8 cellular contexts compared by ENCODE assay signal in the genomic region with DNA sequence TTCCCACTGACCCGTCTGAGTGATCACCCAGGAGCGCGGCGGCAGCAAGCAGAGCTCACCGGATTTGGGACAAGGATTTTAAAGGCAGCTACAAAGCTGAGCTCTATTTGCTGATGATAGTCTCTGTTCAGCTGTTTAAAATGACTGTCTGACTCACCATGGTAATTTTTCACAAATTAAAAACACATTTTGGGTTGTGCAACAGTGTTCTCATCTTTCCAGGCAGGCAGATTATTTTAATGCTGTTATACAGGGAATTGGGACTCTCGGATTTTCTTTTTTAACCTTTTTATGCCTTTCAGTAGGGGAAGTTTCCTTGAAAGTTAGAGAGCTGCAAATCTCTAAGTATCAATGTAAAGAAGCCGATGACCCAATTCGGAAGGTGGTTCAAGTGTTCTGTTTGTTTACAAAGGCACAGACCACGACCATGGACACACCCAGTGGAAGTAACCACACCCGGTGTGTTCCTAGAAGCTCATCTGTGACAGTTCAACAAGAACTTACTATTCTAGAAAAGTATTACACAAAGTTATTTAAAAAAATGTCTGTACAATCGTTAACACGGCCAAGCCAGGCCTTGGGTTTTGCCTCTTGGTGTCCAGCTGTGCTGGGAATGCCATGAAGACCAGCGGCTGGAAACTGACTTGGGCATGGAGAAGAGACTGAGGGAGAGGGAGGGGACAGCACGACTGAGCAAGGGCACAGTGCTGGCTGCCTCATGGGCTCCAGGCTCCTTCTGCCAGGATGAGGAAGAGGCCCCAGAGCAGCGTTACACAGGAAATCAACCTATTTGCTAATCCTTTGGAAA. TPM values are rescaled to one million over a fixed set of nuclear protein-coding genes. Genes with fewer than 3 reads are reported as not detected.
A peak's percentile ranks its signal among the peaks of the same experiment; 100 is the strongest.
DNase-seq lines count a peak whose midpoint lies in the region; ATAC-seq, FAIRE-seq and TF ChIP-seq lines count a peak whose summit lies in the region.
"Not testable (repeated sequence)": the region's sequence is repeated elsewhere in the genome, so short reads cannot be mapped to it uniquely, and the experiment has no call there.

No MANE protein-coding gene starts in this region.

- H3K36me3 Mint-ChIP-seq in CD14-positive monocyte = peaks cover 16 to 38% of the 10 kb centered on the region in 2 donors
- H3K36me3 Mint-ChIP-seq in naive B cell = not testable (repeated sequence)

- not testable (repeated sequence) for H3K9me1 ChIP-seq in K562 (ENCODE audit: control insufficient read depth, insufficient read depth, low read length)

- H3K4me3 Mint-ChIP-seq in CD14-positive monocyte = not testable (repeated sequence)
- peak overlapping the region in 5 of 8 donors; percentile 5 to 84 (median 51) for H3K4me3 Mint-ChIP-seq in naive B cell

- 0 out of 3 replicates have a peak, but pooled peaks have one; percentile 12 for ATAC-seq in K562
- not testable (repeated sequence) for ATAC-seq in naive B cell (ENCODE audit: low read depth in 2 of 2)

- 30% methylated on average over 8 of the region's 15 CpGs for WGBS in K562 (ENCODE audit: insufficient coverage, low coverage, missing lambda C conversion rate)
- WGBS in transverse colon (ENCODE audit: low coverage in 1 of 2), 2 donors = 41 to 42% methylated on average over 8 to 10 of the region's 15 CpGs

- TF ChIP-seq EP300 in K562 (IDR thresholded peaks at IDR 0.05; ENCODE audit: low read length); transverse colon (IDR thresholded peaks at IDR 0.05; ENCODE audit: low read depth): not testable (repeated sequence)

- intact Hi-C loops in CD14-positive monocyte (cut with micrococcal nuclease); K562 (cut with micrococcal nuclease); transverse colon (cut with DNase I; ENCODE audit: low total_unique reads): not testable (repeated sequence)

- not testable (repeated sequence) for H4K20me1 ChIP-seq in K562 (replicated peaks; ENCODE audit: control insufficient read depth, insufficient read depth, low read length)

- H3K4me1 Mint-ChIP-seq in CD14-positive monocyte = not testable (repeated sequence)
- H3K4me1 Mint-ChIP-seq in naive B cell = peaks cover 0 to 20% (median 0%) of the 10 kb centered on the region in 3 donors

- not testable (repeated sequence) for H3K9me3 Mint-ChIP-seq in CD14-positive monocyte, naive B cell

- not testable (repeated sequence) for TF ChIP-seq POLR2A in K562 (conservative IDR thresholded peaks at IDR 0.05); transverse colon (IDR thresholded peaks at IDR 0.05)

- TF ChIP-seq CTCF in CD14-positive monocyte (IDR thresholded peaks at IDR 0.05); K562 (IDR thresholded peaks at IDR 0.05 in 2 of 3, conservative IDR thresholded peaks at IDR 0.05 in 1 of 3; ENCODE audit: insufficient read depth in 2 of 3, low read depth in 1 of 3, low read length in 3 of 3); transverse colon (IDR thresholded peaks at IDR 0.05): not testable (repeated sequence)

- H3K27me3 ChIP-seq in K562 (ENCODE audit: control insufficient read depth in 2 of 2, insufficient read depth in 2 of 2, low read length in 2 of 2); transverse colon: not testable (repeated sequence)

- not testable (repeated sequence) for DNase-seq in CD14-positive monocyte (ENCODE audit: low spot score); naive B cell
- DNase-seq in HS-5 (ENCODE audit: low read depth) (peak; percentile 71), SK-N-MC (ENCODE audit: low read depth, low spot score) (peak; percentile 65), K562 (ENCODE audit: extremely low read depth in 1 of 4, low spot score in 3 of 4) (peak in 2 of 4 experiments; percentile 19 to 50), fibroblast of peridontal ligament (ENCODE audit: extremely low read depth) (peak; percentile 86), transverse colon (peak; percentile 27)
- peak; percentile 51 for DNase-seq in activated CD8-positive, alpha-beta memory T cell treated with anti-CD3 and anti-CD28 coated beads for 24 hours

- BruUV-seq in K562 (replicated peaks; lab: Mats Ljungman, UMichigan) = not testable (repeated sequence)

- in situ Hi-C loops in K562 (cut with MboI); transverse colon (cut with MboI; ENCODE audit: low pct_ligation_motif_present in 1 of 4, low pct_unique_long_range_greater_than_20kb in 1 of 4, low sequenced_read_pairs in 3 of 4): not testable (repeated sequence)

- not testable (repeated sequence) for TF ChIP-seq RAD21 in K562 (CRISPR knock-in tag; conservative IDR thresholded peaks at IDR 0.05 in 1 of 2, IDR thresholded peaks at IDR 0.05 in 1 of 2)

- not testable (repeated sequence) for H2AFZ ChIP-seq in K562 (ENCODE audit: low read depth, low read length)

- not testable (repeated sequence) for H3K9me3 ChIP-seq in SK-N-MC (ENCODE audit: low read depth, low read length); K562 (replicated peaks; ENCODE audit: control insufficient read depth, insufficient read depth, low read depth, low read length); transverse colon

- H3K4me2 ChIP-seq in K562 (ENCODE audit: insufficient read depth, low read length) = peak overlapping the region; percentile 27; the same call in 1 of the 2 replicates

- H3K27ac ChIP-seq in SK-N-MC (peak overlapping the region; percentile 85), transverse colon (peak overlapping the region; percentile 17 to 76 (median 56))
- H3K27ac ChIP-seq in K562 (ENCODE audit: extremely low read depth, low read depth, low read length) = not testable (repeated sequence)

- H3K9ac ChIP-seq in SK-N-MC (ENCODE audit: insufficient read length) = peak overlapping the region; percentile 7
- not testable (repeated sequence) for H3K9ac ChIP-seq in K562 (ENCODE audit: insufficient read depth in 1 of 2, low read depth in 2 of 2, low read length in 2 of 2)

- H3K36me3 ChIP-seq in SK-N-MC (ENCODE audit: insufficient read depth, low read length) (peaks cover 10% of the 10 kb centered on the region; the same call in 1 of the 2 replicates), K562 (ENCODE audit: control insufficient read depth, insufficient read depth, low read length) (peaks cover 16% of the 10 kb centered on the region; the same call in 1 of the 3 replicates), transverse colon (peaks cover 0 to 20% (median 8%) of the 10 kb centered on the region in 4 donors)

- H3K27ac Mint-ChIP-seq in CD14-positive monocyte (peak overlapping the region; percentile 53 to 80 (median 69)), naive B cell (peak overlapping the region in 5 of 6 donors; percentile 80 to 96 (median 81))

- H3K27me3 Mint-ChIP-seq in CD14-positive monocyte (ENCODE audit: low read depth in 3 of 3); naive B cell: not testable (repeated sequence)

- peak overlapping the region; percentile 39 for H3K4me3 ChIP-seq in SK-N-MC
- not testable (repeated sequence) for H3K4me3 ChIP-seq in K562, transverse colon

- peak; percentile 6 for FAIRE-seq in K562 (lab: Jason Lieb, UNC)

- H3K79me2 ChIP-seq in K562 (ENCODE audit: control insufficient read depth, insufficient read depth, low read length) = not testable (repeated sequence)

- CTCF ChIA-PET in K562 (lab: Yijun Ruan, JAX; ENCODE audit: low intra/inter-chr PET ratio) = not testable (repeated sequence)

- POLR2A ChIA-PET in K562 (lab: Yijun Ruan, JAX) = not testable (repeated sequence)

- not testable (repeated sequence) for H3K4me1 ChIP-seq in K562 (replicated peaks in 1 of 2; ENCODE audit: control insufficient read depth in 2 of 2, insufficient read depth in 2 of 2, low read length in 2 of 2)
- peaks cover 0 to 12% (median 0%) of the 10 kb centered on the region in 4 donors for H3K4me1 ChIP-seq in transverse colon

RNA-seq across cellular contexts. Expression of a gene that starts 4.4 kb away (rescaled TPM):
- polyA plus RNA-seq in CD14-positive monocyte (10 to 100 TPM in 1 of 2 donors, 1 to 10 TPM in 1; 4.4 to 13.3 TPM), K562 (2011; rRNA removed) (13.0 and 17.4 TPM in 2 replicates), K562 (2014; fragmentation: Illumina TruSeq; extraction: Trizol) (49.8 and 53.1 TPM in 2 replicates), K562 (2014; fragmentation: Nextera tagmentation; extraction: Ambion mirVana) (1 to 10 TPM; 4.5 to 8.4 TPM), K562 (2014; rRNA removed) (49.5 and 67.0 TPM in 2 replicates), naive B cell (ENCODE audit: low read depth in 6 of 6) (10 to 100 TPM; 11.9 to 24.1 (median 14.0) TPM)
- 123 and 215 TPM in 2 replicates for total RNA-seq in K562 (2011; cell fraction: chromatin; rRNA removed; ENCODE audit: low replicate concordance)
- total RNA-seq in K562 (2011; cell fraction: nucleolus; rRNA removed) = 128 and 164 TPM in 2 replicates
- total RNA-seq in K562 (2011; cell fraction: nucleoplasm; rRNA removed) = 71.6 and 88.8 TPM in 2 replicates
- total RNA-seq in K562 (2014; rRNA removed) (44.4 and 48.8 TPM in 2 replicates), K562 (2014; rRNA removed; fragmentation: Illumina TruSeq; extraction: Trizol) (15.2 and 18.4 TPM in 2 replicates), K562 (2015; rRNA removed; fragmentation: Illumina TruSeq; extraction: Trizol) (33.6 and 43.9 TPM in 2 replicates), K562 (2021) (58.5 and 71.0 TPM in 2 replicates), transverse colon (100 to 1,000 TPM in 2 of 4 donors, 10 to 100 TPM in 2; 52.9 to 250 (median 161) TPM)
- polyA plus RNA-seq in K562 (2011; cell fraction: cytosol; rRNA removed) = 10.4 and 24.1 TPM in 2 replicates
- polyA plus RNA-seq in K562 (2011; cell fraction: nucleus; rRNA removed) = 167 and 314 TPM in 2 replicates
- polyA plus RNA-seq in K562 (2012) = 54.0 and 63.7 TPM in 2 replicates
- polyA minus RNA-seq in K562 (2011; rRNA and poly(A)+ RNA removed) = 8.1 and 9.7 TPM in 2 replicates
- 143 and 147 TPM in 2 replicates for polyA minus RNA-seq in K562 (2011; cell fraction: cytosol; rRNA and poly(A)+ RNA removed)
- polyA minus RNA-seq in K562 (2011; cell fraction: nucleus; rRNA and poly(A)+ RNA removed) = 39.7 and 41.0 TPM in 2 replicates

RNA-seq across cellular contexts. Expression of a gene that starts 35.9 kb away (rescaled TPM):
- polyA plus RNA-seq in CD14-positive monocyte (10 to 100 TPM; 12.2 to 17.7 TPM), K562 (2011; rRNA removed) (30.8 and 36.5 TPM in 2 replicates), K562 (2014; fragmentation: Illumina TruSeq; extraction: Trizol) (29.5 and 31.5 TPM in 2 replicates), K562 (2014; fragmentation: Nextera tagmentation; extraction: Ambion mirVana) (1 to 10 TPM; 4.7 to 5.2 TPM), K562 (2014; rRNA removed) (29.8 and 34.1 TPM in 2 replicates), naive B cell (ENCODE audit: low read depth in 6 of 6) (10 to 100 TPM; 22.5 to 42.1 (median 33.4) TPM)
- 99.6 and 161 TPM in 2 replicates for total RNA-seq in K562 (2011; cell fraction: chromatin; rRNA removed; ENCODE audit: low replicate concordance)
- total RNA-seq in K562 (2011; cell fraction: nucleolus; rRNA removed) = 107 and 109 TPM in 2 replicates
- 98.4 and 102 TPM in 2 replicates for total RNA-seq in K562 (2011; cell fraction: nucleoplasm; rRNA removed)
- total RNA-seq in K562 (2014; rRNA removed) (18.4 and 22.5 TPM in 2 replicates), K562 (2014; rRNA removed; fragmentation: Illumina TruSeq; extraction: Trizol) (14.8 TPM in 2 replicates), K562 (2015; rRNA removed; fragmentation: Illumina TruSeq; extraction: Trizol) (20.7 and 21.9 TPM in 2 replicates), K562 (2021) (38.9 and 44.6 TPM in 2 replicates), transverse colon (100 to 1,000 TPM in 2 of 4 donors, 10 to 100 TPM in 2; 63.4 to 202 (median 83.9) TPM)
- 33.9 and 35.2 TPM in 2 replicates for polyA plus RNA-seq in K562 (2011; cell fraction: cytosol; rRNA removed)
- polyA plus RNA-seq in K562 (2011; cell fraction: nucleus; rRNA removed) = 139 and 182 TPM in 2 replicates
- polyA plus RNA-seq in K562 (2012) = 28.9 and 66.9 TPM in 2 replicates
- polyA minus RNA-seq in K562 (2011; rRNA and poly(A)+ RNA removed) = 19.2 and 25.3 TPM in 2 replicates
- 23.7 and 23.9 TPM in 2 replicates for polyA minus RNA-seq in K562 (2011; cell fraction: cytosol; rRNA and poly(A)+ RNA removed)
- polyA minus RNA-seq in K562 (2011; cell fraction: nucleus; rRNA and poly(A)+ RNA removed) = 26.0 and 28.7 TPM in 2 replicates

RNA-seq across cellular contexts. Expression of a gene that starts 49.8 kb away (rescaled TPM):
- polyA plus RNA-seq in CD14-positive monocyte (100 to 1,000 TPM; 175 to 235 TPM), K562 (2011; rRNA removed) (99.6 and 121 TPM in 2 replicates), K562 (2014; fragmentation: Illumina TruSeq; extraction: Trizol) (75.1 and 81.2 TPM in 2 replicates), K562 (2014; fragmentation: Nextera tagmentation; extraction: Ambion mirVana) (1 to 10 TPM; 1.5 to 2.1 TPM), K562 (2014; rRNA removed) (131 and 149 TPM in 2 replicates), naive B cell (ENCODE audit: low read depth in 6 of 6) (10 to 100 TPM; 38.4 to 56.6 (median 44.5) TPM)
- total RNA-seq in K562 (2011; cell fraction: chromatin; rRNA removed; ENCODE audit: low replicate concordance) = 266 and 574 TPM in 2 replicates
- total RNA-seq in K562 (2011; cell fraction: nucleolus; rRNA removed) = 372 and 388 TPM in 2 replicates
- 193 and 246 TPM in 2 replicates for total RNA-seq in K562 (2011; cell fraction: nucleoplasm; rRNA removed)
- total RNA-seq in K562 (2014; rRNA removed) (116 and 133 TPM in 2 replicates), K562 (2014; rRNA removed; fragmentation: Illumina TruSeq; extraction: Trizol) (35.7 and 46.1 TPM in 2 replicates), K562 (2015; rRNA removed; fragmentation: Illumina TruSeq; extraction: Trizol) (63.0 and 66.6 TPM in 2 replicates), K562 (2021) (131 and 135 TPM in 2 replicates), transverse colon (100 to 1,000 TPM; 129 to 191 (median 152) TPM)
- polyA plus RNA-seq in K562 (2011; cell fraction: cytosol; rRNA removed) = 62.8 and 91.9 TPM in 2 replicates
- 448 and 488 TPM in 2 replicates for polyA plus RNA-seq in K562 (2011; cell fraction: nucleus; rRNA removed)
- polyA plus RNA-seq in K562 (2012) = 76.9 and 85.6 TPM in 2 replicates
- polyA minus RNA-seq in K562 (2011; rRNA and poly(A)+ RNA removed) = 23.4 and 41.8 TPM in 2 replicates
- 54.8 and 55.2 TPM in 2 replicates for polyA minus RNA-seq in K562 (2011; cell fraction: cytosol; rRNA and poly(A)+ RNA removed)
- polyA minus RNA-seq in K562 (2011; cell fraction: nucleus; rRNA and poly(A)+ RNA removed) = 94.5 and 123 TPM in 2 replicates
